Comparison of ENCODE assay signal across 21 cellular contexts in the genomic region with DNA sequence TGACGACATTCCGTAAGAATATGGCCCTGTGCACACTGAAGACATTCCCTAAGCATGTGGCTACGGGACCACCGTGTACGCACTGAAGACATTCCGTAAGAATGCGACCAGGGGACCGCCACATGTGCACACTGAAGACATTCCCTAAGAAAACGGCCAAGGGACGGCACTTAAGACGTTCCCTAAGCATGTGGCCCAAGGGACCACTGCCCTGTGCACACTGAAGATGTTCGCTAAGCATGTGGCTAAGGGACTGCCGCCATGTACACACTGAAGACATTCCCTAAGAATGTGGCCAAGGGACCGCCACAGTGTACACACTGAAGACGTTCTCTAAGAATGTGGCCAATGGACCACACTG. TPM values are rescaled to one million over a fixed set of nuclear protein-coding genes. Genes with fewer than 3 reads are reported as not detected.
A peak's percentile ranks its signal among the peaks of the same experiment; 100 is the strongest.
DNase-seq lines count a peak whose midpoint lies in the region; ATAC-seq, FAIRE-seq and TF ChIP-seq lines count a peak whose summit lies in the region.
"Had no signal": no experiment of that assay in that cellular context is flagged by ENCODE, and none has a peak within 500 bp of the region (broad histone marks: within the 10 kb centered on the region; RNA-seq: fewer than 3 reads in every experiment).

No MANE protein-coding gene starts in this region.

- no peak overlapping the region for H3K4ac ChIP-seq in H1 (replicated peaks; ENCODE audit: insufficient read length, low read depth, low read length)

- H3K79me1 ChIP-seq in H1 (ENCODE audit: low read depth, low read length), result peaks cover 25% of the 10 kb centered on the region

- H3K9me3 ChIP-seq in RWPE2 (ENCODE audit: severe bottlenecking) (no peaks in the 10 kb centered on the region), H1 (ENCODE audit: insufficient read depth in 2 of 2, low read depth in 1 of 2, low read length in 1 of 2) (no peaks in the 10 kb centered on the region; a peak in 1 of 4 replicates), spleen (peaks cover 0 to 10% (median 2%) of the 10 kb centered on the region in 8 donors)
- H3K9me3 ChIP-seq: A549, HAP-1 had no signal

- no peak overlapping the region for H3K27ac ChIP-seq in GM23338 (ENCODE audit: low read depth)
- no peak overlapping the region for H3K27ac ChIP-seq in RWPE2 (ENCODE audit: poor library complexity, severe bottlenecking)
- H3K27ac ChIP-seq in H1 (ENCODE audit: low read depth, low read length), result no peak overlapping the region
- H3K27ac ChIP-seq in spleen, result no peak overlapping the region
- H3K27ac ChIP-seq: A549, GM23248 had no signal

- no peak for TF ChIP-seq RAD21 in H1 (IDR thresholded peaks at IDR 0.05 in 1 of 2, conservative IDR thresholded peaks at IDR 0.05 in 1 of 2; ENCODE audit: low read depth in 2 of 2, low read length in 2 of 2)

- CTCF ChIA-PET in H1 (lab: Charles Lee; ENCODE audit: partially characterized antibody), result no interaction called here

- no peak overlapping the region for H4K8ac ChIP-seq in H1 (ENCODE audit: extremely low read depth, insufficient read depth, low read length)

- TF ChIP-seq POLR2A in H1 (IDR thresholded peaks at IDR 0.05; ENCODE audit: control extremely low read depth in 1 of 2, low read depth in 2 of 2, low read length in 2 of 2) (no peak), spleen (IDR thresholded peaks at IDR 0.05) (no peak)

- no peaks in the 10 kb centered on the region for H3K36me3 ChIP-seq in GM23338 (ENCODE audit: insufficient read depth)
- 0 out of 2 replicates have a peak, but pooled peaks cover 4% of the 10 kb centered on the region for H3K36me3 ChIP-seq in RWPE2 (ENCODE audit: low read depth)
- H3K36me3 ChIP-seq in H1 (ENCODE audit: control insufficient read depth in 2 of 4, insufficient read depth in 4 of 4, low read length in 3 of 4), result peaks cover 0 to 3% (median 0%) of the 10 kb centered on the region in 4 experiments; a peak in 2 of 8 replicates
- H3K36me3 ChIP-seq in spleen, result peaks cover 0 to 31% (median 0%) of the 10 kb centered on the region in 6 donors
- H3K36me3 ChIP-seq: HAP-1 had no signal

- H4K91ac ChIP-seq in H1 (replicated peaks; ENCODE audit: insufficient read length, low read length), result no peak overlapping the region

- H4K20me1 ChIP-seq in GM23338 (replicated peaks; ENCODE audit: insufficient read depth) (no peaks in the 10 kb centered on the region; the same call in 1 of the 2 replicates), H1 (replicated peaks in 1 of 2; ENCODE audit: control insufficient read depth in 1 of 2, insufficient read depth in 2 of 2, low read length in 2 of 2) (peaks cover 0 to 5% of the 10 kb centered on the region in 2 experiments)

- H3K9ac ChIP-seq in H1 (replicated peaks in 1 of 4; ENCODE audit: extremely low read depth in 1 of 4, low read depth in 3 of 4, low read length in 3 of 4), result no peak overlapping the region
- H3K9ac ChIP-seq: GM23248 had no signal

- H3K18ac ChIP-seq in H1 (ENCODE audit: extremely low read depth, low read length), result no peak overlapping the region

- H3F3A ChIP-seq in GM23338 (replicated peaks; ENCODE audit: low read depth), result peaks cover 17% of the 10 kb centered on the region

- H2BK5ac ChIP-seq in H1 (ENCODE audit: low read depth, low read length), result peak overlapping the region; percentile 57; the same call in 1 of the 2 replicates

- H3K79me2 ChIP-seq in GM23338 (replicated peaks; ENCODE audit: insufficient read depth) (peaks cover 97% of the 10 kb centered on the region), H1 (ENCODE audit: control insufficient read depth in 1 of 2, insufficient read depth in 2 of 2, low read length in 2 of 2) (peaks cover 17 to 87% of the 10 kb centered on the region in 2 experiments)

- no peak overlapping the region for H3K23ac ChIP-seq in H1 (ENCODE audit: insufficient read length)

- H2BK120ac ChIP-seq in H1 (replicated peaks; ENCODE audit: low read depth, low read length), result no peak overlapping the region

- H3K14ac ChIP-seq in H1 (ENCODE audit: insufficient read length), result no peak overlapping the region

- H3K9me2 ChIP-seq in GM23338 (ENCODE audit: insufficient read depth), result peaks cover 3% of the 10 kb centered on the region

- no peak overlapping the region for H3K27ac Mint-ChIP-seq in GM23338
- H3K27ac Mint-ChIP-seq in stimulated activated effector memory CD8-positive, alpha-beta T cell treated with anti-CD3 and anti-CD28 coated beads, Interleukin-12 subunit alpha, Interleukin-12 subunit beta, amount 100 ng/mL, for 72 hours, result no peak overlapping the region
- H3K27ac Mint-ChIP-seq: CD4-positive, alpha-beta memory T cell had no signal

- peaks cover 18% of the 10 kb centered on the region for H3K4me1 Mint-ChIP-seq in GM23338
- H3K4me1 Mint-ChIP-seq in stimulated activated effector memory CD8-positive, alpha-beta T cell treated with anti-CD3 and anti-CD28 coated beads, Interleukin-12 subunit alpha, Interleukin-12 subunit beta, amount 100 ng/mL, for 72 hours, result peaks cover 19% of the 10 kb centered on the region

- H2BK20ac ChIP-seq in H1 (ENCODE audit: low read length), result no peak overlapping the region

- peaks cover 19% of the 10 kb centered on the region for H3K27me3 Mint-ChIP-seq in GM23338 (ENCODE audit: insufficient read depth, low read depth, poor library complexity)
- H3K27me3 Mint-ChIP-seq: CD4-positive, alpha-beta memory T cell had no signal

- H3K23me2 ChIP-seq in H1 (ENCODE audit: low read depth, low read length), result no peaks in the 10 kb centered on the region

- TF ChIP-seq EP300 in H1 (IDR thresholded peaks at IDR 0.05; ENCODE audit: borderline replicate concordance in 1 of 2, low read depth in 2 of 2, low read length in 2 of 2), result no peak

- peaks cover 6% of the 10 kb centered on the region for H3K4me1 ChIP-seq in GM23338 (ENCODE audit: insufficient read depth)
- H3K4me1 ChIP-seq in RWPE2 (ENCODE audit: insufficient read depth, poor library complexity, severe bottlenecking), result no peaks in the 10 kb centered on the region
- H3K4me1 ChIP-seq in H1 (replicated peaks in 1 of 4; ENCODE audit: control insufficient read depth in 3 of 4, insufficient read depth in 4 of 4, low read length in 3 of 4), result peaks cover 0 to 3% (median 2%) of the 10 kb centered on the region in 4 experiments; a peak in 5 of 7 replicates
- no peaks in the 10 kb centered on the region for H3K4me1 ChIP-seq in spleen

- H3K4me3 ChIP-seq in GM23338 (no peak overlapping the region), RWPE2 (ENCODE audit: severe bottlenecking) (no peak overlapping the region), H1 (ENCODE audit: extremely low read depth in 1 of 4, insufficient read depth in 2 of 4, low read depth in 3 of 4, low read length in 4 of 4) (no peak overlapping the region), spleen (no peak overlapping the region)
- H3K4me3 ChIP-seq: A549, GM12878, GM23248, HAP-1 had no signal

- H3K4me3 Mint-ChIP-seq in GM23338, result no peak overlapping the region
- no peak overlapping the region for H3K4me3 Mint-ChIP-seq in stimulated activated effector memory CD8-positive, alpha-beta T cell treated with anti-CD3 and anti-CD28 coated beads, Interleukin-12 subunit alpha, Interleukin-12 subunit beta, amount 100 ng/mL, for 72 hours
- H3K4me3 Mint-ChIP-seq: CD4-positive, alpha-beta memory T cell had no signal

- H3K36me3 Mint-ChIP-seq in GM23338 (ENCODE audit: low read depth), result peaks cover 32% of the 10 kb centered on the region
- peaks cover 4% of the 10 kb centered on the region for H3K36me3 Mint-ChIP-seq in stimulated activated effector memory CD8-positive, alpha-beta T cell treated with anti-CD3 and anti-CD28 coated beads, Interleukin-12 subunit alpha, Interleukin-12 subunit beta, amount 100 ng/mL, for 72 hours

- 94% methylated on average over 14 of the region's 15 CpGs; no CpG with 5 or more reads in 1 of the 2 experiments for WGBS in H1 (ENCODE audit: extremely low coverage in 1 of 2, insufficient coverage in 1 of 2, insufficient read length in 1 of 2, insufficient replicate concordance in 2 of 2, low coverage in 1 of 2, low lambda C conversion rate in 2 of 2, missing lambda C conversion rate in 1 of 2), 2 experiments
- WGBS in spleen, 5 donors, result 98 to 100% (median 98%) methylated on average over 10 to 15 of the region's 15 CpGs

- H3K9me3 Mint-ChIP-seq in GM23338, result peaks cover 11% of the 10 kb centered on the region
- H3K9me3 Mint-ChIP-seq in stimulated activated effector memory CD8-positive, alpha-beta T cell treated with anti-CD3 and anti-CD28 coated beads, Interleukin-12 subunit alpha, Interleukin-12 subunit beta, amount 100 ng/mL, for 72 hours, result no peaks in the 10 kb centered on the region

- FAIRE-seq in H1 (lab: Jason Lieb, UNC), result no peak
- FAIRE-seq: A549, GM12878, GM19239, H54 had no signal

- ATAC-seq in GM23338, result no peak
- ATAC-seq in RWPE2 (ENCODE audit: low read depth), result no peak
- no peak for ATAC-seq in stimulated activated effector memory CD8-positive, alpha-beta T cell treated with anti-CD3 and anti-CD28 coated beads, Interleukin-12 subunit alpha, Interleukin-12 subunit beta, amount 100 ng/mL, for 72 hours
- no peak for ATAC-seq in HG03521 (IDR thresholded peaks at IDR 0.05; ENCODE audit: unreplicated experiment)
- ATAC-seq: A549, GM12878 had no signal

- 0 out of 2 replicates have a peak overlapping the region, but pooled peaks have one; percentile 14 for H2BK15ac ChIP-seq in H1 (ENCODE audit: low read length)

- no peak overlapping the region for H4K5ac ChIP-seq in H1 (ENCODE audit: insufficient read length, low read depth, low read length)

- H3K4me2 ChIP-seq in GM23338 (no peak overlapping the region), H1 (ENCODE audit: insufficient read depth in 1 of 2, low read depth in 2 of 2, low read length in 2 of 2) (no peak overlapping the region)
- H3K4me2 ChIP-seq: A549 had no signal

- no peak overlapping the region for H2AFZ ChIP-seq in GM23338
- no peak overlapping the region for H2AFZ ChIP-seq in H1 (ENCODE audit: low read length)
- H2AFZ ChIP-seq: GM23248 had no signal

- H2AK5ac ChIP-seq in H1 (ENCODE audit: low read depth, low read length), result peak overlapping the region; percentile 79

- no peak overlapping the region for H3K56ac ChIP-seq in H1 (replicated peaks; ENCODE audit: insufficient read length, low read depth, low read length)

- POLR2A ChIA-PET in H1 (lab: Charles Lee; ENCODE audit: partially characterized antibody), result no interaction called here

- H3K27me3 ChIP-seq in GM23338 (ENCODE audit: insufficient read depth) (no peaks in the 10 kb centered on the region), RWPE2 (ENCODE audit: insufficient read depth, poor library complexity, severe bottlenecking) (no peaks in the 10 kb centered on the region), H1 (replicated peaks in 1 of 4; ENCODE audit: control insufficient read depth in 3 of 4, extremely low read depth in 1 of 4, insufficient read depth in 3 of 4, low read length in 3 of 4) (no peaks in the 10 kb centered on the region), spleen (replicated peaks in 1 of 7) (no peaks in the 10 kb centered on the region)

- H2BK12ac ChIP-seq in H1 (ENCODE audit: low read depth, low read length), result peak overlapping the region; percentile 51; the same call in 1 of the 2 replicates

- peak; percentile 17 for DNase-seq in GM23338 (ENCODE audit: low spot score)
- peak; percentile 37 for DNase-seq in RWPE2 (ENCODE audit: low spot score)
- DNase-seq in H1 (ENCODE audit: low read depth in 1 of 2, low spot score in 2 of 2), result no peak
- DNase-seq in spleen, result peak; percentile 41
- DNase-seq in stimulated activated effector memory CD8-positive, alpha-beta T cell treated with anti-CD3 and anti-CD28 coated beads, Interleukin-12 subunit alpha, Interleukin-12 subunit beta, amount 100 ng/mL, for 72 hours (ENCODE audit: low spot score in 2 of 2), result no peak
- no peak for DNase-seq in DMS114 treated with DMSO at 0.1 percent for 48 hours (lab: John Stamatoyannopoulos, UW; ENCODE audit: unreplicated experiment)
- DNase-seq: 8988T; C1 segment of cervical spinal cord; Calu3; CD4-positive, alpha-beta memory T cell; COR-L47; DMS153; DND-41; GDM1; GM23248 had no signal

- intact Hi-C loops in spleen (cut with DNase I; ENCODE audit: low total_unique reads), result no loop called here

- no peak for TF ChIP-seq CTCF in GM23338 (conservative IDR thresholded peaks at IDR 0.05; ENCODE audit: low read depth in 2 of 2)
- TF ChIP-seq CTCF in RWPE2 (IDR thresholded peaks at IDR 0.05; ENCODE audit: poor library complexity, severe bottlenecking), result no peak
- no peak for TF ChIP-seq CTCF in H1 (IDR thresholded peaks at IDR 0.05; ENCODE audit: control extremely low read depth in 1 of 3, insufficient read depth in 1 of 3, low read depth in 1 of 3, low read length in 3 of 3)
- no peak for TF ChIP-seq CTCF in spleen (IDR thresholded peaks at IDR 0.05 in 8 of 11, conservative IDR thresholded peaks at IDR 0.05 in 3 of 11)

RNA-seq across cellular contexts. Expression of a gene that starts 21.4 kb away (rescaled TPM):
- 18.5 and 33.9 TPM in 2 replicates for total RNA-seq in GM23338 (2014; rRNA removed; shearing (Covaris generic))
- polyA plus RNA-seq in GM23338 (2016; fragmentation: Nextera tagmentation; extraction: Ambion mirVana), result 43.0 and 44.3 TPM in 2 replicates
- total RNA-seq in H1 (2021; fragmentation: NEBNext Ultra II Directional; extraction: Animal tissue kit (Norgen Biotek cat#: 25700)), result 29.1 and 35.1 TPM in 2 replicates
- polyA plus RNA-seq in H1 (2011; rRNA removed), result 43.4 and 46.8 TPM in 2 replicates
- 36.5 TPM for polyA plus RNA-seq in H1 (2011; cell fraction: cytosol; rRNA removed)
- 54.8 TPM for polyA plus RNA-seq in H1 (2011; cell fraction: nucleus; rRNA removed)
- polyA plus RNA-seq in H1 (2012, experiment 1 of 2), result 29.2 to 34.0 TPM (median 33.8 TPM) in 4 replicates
- polyA plus RNA-seq in H1 (2012, experiment 2 of 2), result 30.9 TPM
- polyA plus RNA-seq in H1 (2013, experiment 1 of 2), result 22.1 TPM
- polyA plus RNA-seq in H1 (2013, experiment 2 of 2), result 23.6 TPM
- polyA minus RNA-seq in H1 (2011; rRNA and poly(A)+ RNA removed), result 51.6 and 57.5 TPM in 2 replicates
- 15.0 TPM for polyA minus RNA-seq in H1 (2011; cell fraction: cytosol; rRNA and poly(A)+ RNA removed)
- 45.8 TPM for polyA minus RNA-seq in H1 (2011; cell fraction: nucleus; rRNA and poly(A)+ RNA removed)
- total RNA-seq in spleen, result 10 to 100 TPM; 18.7 to 29.6 (median 26.6) TPM
- polyA plus RNA-seq in spleen, result 1 to 10 TPM; 5.5 to 9.2 (median 6.6) TPM

RNA-seq across cellular contexts. Expression of a gene that starts 21.4 kb away (rescaled TPM):
- 43.8 and 45.0 TPM in 2 replicates for total RNA-seq in GM23338 (2014; rRNA removed; shearing (Covaris generic))
- polyA plus RNA-seq in GM23338 (2016; fragmentation: Nextera tagmentation; extraction: Ambion mirVana) (16.1 and 16.4 TPM in 2 replicates), H1 (2011; rRNA removed) (28.5 and 41.4 TPM in 2 replicates), spleen (10 to 100 TPM; 11.3 to 24.2 (median 14.5) TPM)
- 45.8 and 46.4 TPM in 2 replicates for total RNA-seq in H1 (2021; fragmentation: NEBNext Ultra II Directional; extraction: Animal tissue kit (Norgen Biotek cat#: 25700))
- polyA plus RNA-seq in H1 (2011; cell fraction: cytosol; rRNA removed), result 33.4 TPM
- polyA plus RNA-seq in H1 (2011; cell fraction: nucleus; rRNA removed), result 34.7 TPM
- 23.6 to 30.7 TPM (median 29.1 TPM) in 4 replicates for polyA plus RNA-seq in H1 (2012, experiment 1 of 2)
- 29.3 TPM for polyA plus RNA-seq in H1 (2012, experiment 2 of 2)
- 19.5 TPM for polyA plus RNA-seq in H1 (2013, experiment 1 of 2)
- polyA plus RNA-seq in H1 (2013, experiment 2 of 2), result 17.9 TPM
- 29.9 and 30.2 TPM in 2 replicates for polyA minus RNA-seq in H1 (2011; rRNA and poly(A)+ RNA removed)
- 40.1 TPM for polyA minus RNA-seq in H1 (2011; cell fraction: cytosol; rRNA and poly(A)+ RNA removed)
- polyA minus RNA-seq in H1 (2011; cell fraction: nucleus; rRNA and poly(A)+ RNA removed), result 31.7 TPM
- total RNA-seq in spleen, result 10 to 100 TPM; 39.2 to 65.7 (median 45.1) TPM

Comparison
In these comparisons a context has a peak if more than half of its experiments do, and no peak if none do; other contexts are left out.
1. DNase-seq: peak in GM23338 (single experiment), RWPE2 (single experiment) and spleen (single experiment); none in H1 (0 of 2), stimulated activated effector memory CD8-positive, alpha-beta T cell treated with anti-CD3 and anti-CD28 coated beads, Interleukin-12 subunit alpha, Interleukin-12 subunit beta, amount 100 ng/mL, for 72 hours (0 of 2) and DMS114 treated with DMSO at 0.1 percent for 48 hours (single experiment).